Comparison of ENCODE assay signal across 12 cellular contexts in the genomic region with DNA sequence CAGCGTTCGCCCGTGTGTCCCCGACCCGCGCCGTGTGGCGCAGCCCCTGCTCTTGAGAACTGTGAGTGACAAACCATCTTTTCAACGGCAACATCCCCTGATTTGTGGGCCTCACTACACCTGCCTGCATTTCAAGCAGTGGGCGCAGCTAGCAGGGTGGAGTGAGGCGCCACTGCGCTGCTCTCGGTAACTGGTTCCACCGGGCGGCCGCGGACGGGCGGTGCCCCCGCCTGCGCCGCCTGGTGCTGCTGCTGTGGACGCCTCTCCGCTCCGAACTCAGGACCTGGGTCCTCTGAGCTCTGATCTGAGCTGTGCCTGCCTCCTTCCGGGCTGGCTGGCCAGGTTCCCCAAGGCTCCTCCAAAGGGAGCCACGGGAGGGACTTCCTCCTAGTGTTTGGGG. TPM values are rescaled to one million over a fixed set of nuclear protein-coding genes. Genes with fewer than 3 reads are reported as not detected.
DNase-seq lines count a peak whose midpoint lies in the region; ATAC-seq and TF ChIP-seq lines count a peak whose summit lies in the region.
"Had no signal": no experiment of that assay in that cellular context is flagged by ENCODE, and none has a peak within 500 bp of the region (broad histone marks: within the 10 kb centered on the region; RNA-seq: fewer than 3 reads in every experiment).

No MANE protein-coding gene starts in this region.

- no peaks in the 10 kb centered on the region for H3K79me2 ChIP-seq in trophoblast cell (ENCODE audit: control insufficient read depth, insufficient read depth, low read length, poor library complexity)

- intact Hi-C loops in left ventricle myocardium inferior (cut with micrococcal nuclease), result no loop called here
- intact Hi-C loops in activated CD8-positive, alpha-beta T cell treated with anti-CD3 and anti-CD28 coated beads for 36 hours (cut with micrococcal nuclease), result no loop called here

- H4K12ac ChIP-seq in trophoblast cell (ENCODE audit: low read depth, low read length), result no peak overlapping the region

- H3K4me3 ChIP-seq in left ventricle myocardium inferior (peak overlapping the region; percentile 23), trophoblast cell (ENCODE audit: low read depth, low read length) (no peak overlapping the region)

- H3K9me3 ChIP-seq in left ventricle myocardium inferior (replicated peaks) (no peaks in the 10 kb centered on the region), trophoblast cell (ENCODE audit: insufficient read depth, low read depth, low read length) (peaks cover 11% of the 10 kb centered on the region)
- H3K9me3 ChIP-seq: neutrophil had no signal

- DNase-seq in COLO668 (lab: John Stamatoyannopoulos, UW; ENCODE audit: unreplicated experiment) (peak; percentile 66), WTC11 (ENCODE audit: low spot score) (peak; percentile 60), left ventricle myocardium inferior (no peak), trophoblast cell (no peak), Kasumi-1 (lab: John Stamatoyannopoulos, UW) (no peak)
- DNase-seq in activated CD8-positive, alpha-beta T cell treated with anti-CD3 and anti-CD28 coated beads for 36 hours, result no peak
- DNase-seq: activated CD4-positive, alpha-beta T cell treated with anti-CD3 and anti-CD28 coated beads, Interleukin-2, amount 50 U/mL, for 48 hours; NCI-H1105; NK-92 treated with Interleukin-12 subunit alpha and Interleukin-12 subunit beta, amount 100 ng/mL, for 24 hours had no signal

- peaks cover 10% of the 10 kb centered on the region for H3K4me1 Mint-ChIP-seq in WTC11
- H3K4me1 Mint-ChIP-seq in activated CD8-positive, alpha-beta T cell treated with anti-CD3 and anti-CD28 coated beads for 36 hours (ENCODE audit: low read depth), result peaks cover 10% of the 10 kb centered on the region

- peaks cover 39% of the 10 kb centered on the region for H3K27me3 Mint-ChIP-seq in WTC11 (ENCODE audit: low read depth)
- H3K27me3 Mint-ChIP-seq in activated CD8-positive, alpha-beta T cell treated with anti-CD3 and anti-CD28 coated beads for 36 hours, result no peaks in the 10 kb centered on the region

- H3K27me3 ChIP-seq in left ventricle myocardium inferior (ENCODE audit: low read depth), result peaks cover 46% of the 10 kb centered on the region
- H3K27me3 ChIP-seq in trophoblast cell (ENCODE audit: insufficient read depth, low read length), result peaks cover 11% of the 10 kb centered on the region

- no peak overlapping the region for H3K4ac ChIP-seq in trophoblast cell (ENCODE audit: low read depth, low read length)

- 0 out of 2 replicates have a peak overlapping the region, but pooled peaks have one; percentile 44 for H3K27ac Mint-ChIP-seq in WTC11
- no peak overlapping the region for H3K27ac Mint-ChIP-seq in activated CD8-positive, alpha-beta T cell treated with anti-CD3 and anti-CD28 coated beads for 36 hours

- H3K18ac ChIP-seq in trophoblast cell (ENCODE audit: low read length), result no peak overlapping the region

- H3K36me3 Mint-ChIP-seq in WTC11, result no peaks in the 10 kb centered on the region
- no peaks in the 10 kb centered on the region for H3K36me3 Mint-ChIP-seq in activated CD8-positive, alpha-beta T cell treated with anti-CD3 and anti-CD28 coated beads for 36 hours (ENCODE audit: low read depth)

- no peak for TF ChIP-seq CTCF in WTC11 (IDR thresholded peaks at IDR 0.05)
- TF ChIP-seq CTCF in left ventricle myocardium inferior (IDR thresholded peaks at IDR 0.05; ENCODE audit: borderline replicate concordance), result peak; percentile 25
- TF ChIP-seq CTCF in activated CD8-positive, alpha-beta T cell treated with anti-CD3 and anti-CD28 coated beads for 36 hours (IDR thresholded peaks at IDR 0.05), result no peak

- no peak overlapping the region for H4K8ac ChIP-seq in trophoblast cell (ENCODE audit: low read depth, low read length)

- H3K27ac ChIP-seq in left ventricle myocardium inferior (replicated peaks), result no peak overlapping the region
- no peak overlapping the region for H3K27ac ChIP-seq in trophoblast cell (ENCODE audit: low read depth, low read length)
- H3K27ac ChIP-seq: neutrophil had no signal

- WGBS in trophoblast cell (ENCODE audit: extremely low coverage, insufficient coverage, insufficient read length), result no CpG with 5 or more reads among the region's 27 CpGs

- POLR2A ChIA-PET in WTC11 (lab: Charles Lee), result interaction anchor here (1.2 kb wide), 1 partner anchor 10 kb away, joined by 3 read pairs; no protein-coding TSS in a partner anchor
- POLR2A ChIA-PET in activated CD8-positive, alpha-beta T cell treated with anti-CD3 and anti-CD28 coated beads for 36 hours (lab: Charles Lee), result interaction anchor here (1.6 kb wide), 1 partner anchor 49 kb away, joined by 3 read pairs; no protein-coding TSS in a partner anchor

- no peaks in the 10 kb centered on the region for H3K9me3 Mint-ChIP-seq in WTC11
- no peaks in the 10 kb centered on the region for H3K9me3 Mint-ChIP-seq in activated CD8-positive, alpha-beta T cell treated with anti-CD3 and anti-CD28 coated beads for 36 hours

- no peaks in the 10 kb centered on the region for H3K79me1 ChIP-seq in trophoblast cell (ENCODE audit: low read length)

- no peak overlapping the region for H3K9ac ChIP-seq in trophoblast cell (ENCODE audit: low read length)

- H3K14ac ChIP-seq in trophoblast cell (ENCODE audit: low read length), result no peak overlapping the region

- H2BK12ac ChIP-seq in trophoblast cell (ENCODE audit: low read length), result no peak overlapping the region

- no peak overlapping the region for H2BK5ac ChIP-seq in trophoblast cell (ENCODE audit: low read depth, low read length, poor library complexity)

- H3K4me2 ChIP-seq in trophoblast cell (ENCODE audit: low read length), result peak overlapping the region; percentile 39

- peaks cover 13% of the 10 kb centered on the region for H3K4me1 ChIP-seq in left ventricle myocardium inferior
- H3K4me1 ChIP-seq in trophoblast cell (ENCODE audit: control insufficient read depth in 1 of 2, insufficient read depth in 2 of 2, low read length in 2 of 2), result no peaks in the 10 kb centered on the region

- CTCF ChIA-PET in WTC11 (lab: Charles Lee), result interaction anchor here (0.7 to 3.0 kb wide), 13 partner anchors 8 to 227 kb away, joined by 3 to 47 read pairs (median 4); no protein-coding TSS in a partner anchor
- CTCF ChIA-PET in activated CD8-positive, alpha-beta T cell treated with anti-CD3 and anti-CD28 coated beads for 36 hours (lab: Charles Lee), result interaction anchor here (1.0 to 2.0 kb wide), 3 partner anchors 10 to 57 kb away, joined by 3 to 11 read pairs (median 6); no protein-coding TSS in a partner anchor

- peak overlapping the region; percentile 64 for H3K4me3 Mint-ChIP-seq in WTC11
- H3K4me3 Mint-ChIP-seq in activated CD8-positive, alpha-beta T cell treated with anti-CD3 and anti-CD28 coated beads for 36 hours, result no peak overlapping the region

- no peak overlapping the region for H2AFZ ChIP-seq in trophoblast cell (ENCODE audit: insufficient read depth, low read length, poor library complexity)

- H4K91ac ChIP-seq in trophoblast cell (ENCODE audit: low read depth, low read length), result no peak overlapping the region

- no peak overlapping the region for H2AK5ac ChIP-seq in trophoblast cell (ENCODE audit: low read length)

- no peak overlapping the region for H3K23ac ChIP-seq in trophoblast cell (ENCODE audit: low read length)

- H3K36me3 ChIP-seq in left ventricle myocardium inferior, result no peaks in the 10 kb centered on the region
- H3K36me3 ChIP-seq in trophoblast cell (ENCODE audit: control insufficient read depth in 1 of 2, insufficient read depth in 2 of 2, low read length in 2 of 2), result no peaks in the 10 kb centered on the region
- H3K36me3 ChIP-seq: neutrophil had no signal

- ATAC-seq in WTC11 (peak; percentile 90), HG02870 (IDR thresholded peaks at IDR 0.05; ENCODE audit: unreplicated experiment) (no peak), GM18873 (IDR thresholded peaks at IDR 0.05; ENCODE audit: low FRiP score, unreplicated experiment) (no peak)
- ATAC-seq in activated CD8-positive, alpha-beta T cell treated with anti-CD3 and anti-CD28 coated beads for 36 hours, result no peak

- H2BK120ac ChIP-seq in trophoblast cell (ENCODE audit: insufficient read depth, low read length, poor library complexity), result no peak overlapping the region

TF ChIP-seq in WTC11, 78 proteins besides CTCF, POLR2A, EP300 and RAD21:
- TF ChIP-seq, protein P1, sequence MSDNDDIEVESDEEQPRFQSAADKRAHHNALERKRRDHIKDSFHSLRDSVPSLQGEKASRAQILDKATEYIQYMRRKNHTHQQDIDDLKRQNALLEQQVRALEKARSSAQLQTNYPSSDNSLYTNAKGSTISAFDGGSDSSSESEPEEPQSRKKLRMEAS (CRISPR knock-in tag; IDR thresholded peaks at IDR 0.05), result 0 out of 2 replicates have a peak, but pooled peaks have one; percentile 32
- TF ChIP-seq, protein P2, sequence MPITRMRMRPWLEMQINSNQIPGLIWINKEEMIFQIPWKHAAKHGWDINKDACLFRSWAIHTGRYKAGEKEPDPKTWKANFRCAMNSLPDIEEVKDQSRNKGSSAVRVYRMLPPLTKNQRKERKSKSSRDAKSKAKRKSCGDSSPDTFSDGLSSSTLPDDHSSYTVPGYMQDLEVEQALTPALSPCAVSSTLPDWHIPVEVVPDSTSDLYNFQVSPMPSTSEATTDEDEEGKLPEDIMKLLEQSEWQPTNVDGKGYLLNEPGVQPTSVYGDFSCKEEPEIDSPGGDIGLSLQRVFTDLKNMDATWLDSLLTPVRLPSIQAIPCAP (CRISPR knock-in tag; IDR thresholded peaks at IDR 0.05), result no peak

RNA-seq across cellular contexts. Expression of a gene that starts 5.9 kb away (rescaled TPM):
- total RNA-seq in WTC11 (2021) (0.53 to 1.6 TPM (median 0.55 TPM) in 3 replicates), left ventricle myocardium inferior (not detected)
- 4.2 and 4.6 TPM in 2 replicates for polyA plus RNA-seq in trophoblast cell (2013)
- 1 to 10 TPM; 2.6 to 3.1 TPM for total RNA-seq in activated CD8-positive, alpha-beta T cell treated with anti-CD3 and anti-CD28 coated beads for 36 hours

Comparison
In these comparisons a context has a peak if more than half of its experiments do, and no peak if none do; other contexts are left out.
1. DNase-seq: peak in COLO668 (single experiment) and WTC11 (single experiment); none in left ventricle myocardium inferior (single experiment), trophoblast cell (0 of 2), Kasumi-1 (0 of 2) and activated CD8-positive, alpha-beta T cell treated with anti-CD3 and anti-CD28 coated beads for 36 hours (single experiment).